ENCODE assay signal across 21 cellular contexts in genomic region chr1:85356130-85356529, GRCh38.
"Had no signal": no experiment of that assay in that cellular context is flagged by ENCODE, and none has a peak within 500 bp of the region (broad histone marks: within the 10 kb centered on the region; RNA-seq: fewer than 3 reads in every experiment).

No MANE protein-coding gene starts in this region.

- H3K27ac ChIP-seq: gastrocnemius medialis, right atrium auricular region, skin epidermis, suprapubic skin, transverse colon, uterus had no signal

- ATAC-seq: activated CD8-positive, alpha-beta memory T cell treated with anti-CD3 and anti-CD28 coated beads, Interleukin-2, amount 10 ng/mL, durations not matched to agents 7 days and 5 days; esophagus mucosa; gastrocnemius medialis; left ventricle myocardium superior; stimulated activated naive CD8-positive, alpha-beta T cell treated with anti-CD3 and anti-CD28 coated beads, Interleukin-15, amount 100 ng/mL, for 72 hours had no signal

- H3K27ac Mint-ChIP-seq: activated CD4-positive, alpha-beta memory T cell treated with anti-CD3 and anti-CD28 coated beads, Interleukin-2, amount 10 ng/mL, durations not matched to agents 7 days and 5 days; activated CD8-positive, alpha-beta memory T cell treated with anti-CD3 and anti-CD28 coated beads, Interleukin-2, amount 10 ng/mL, durations not matched to agents 7 days and 5 days; activated naive CD8-positive, alpha-beta T cell treated with anti-CD3 and anti-CD28 coated beads for 36 hours; progenitor cell of endocrine pancreas; stimulated activated naive CD8-positive, alpha-beta T cell treated with anti-CD3 and anti-CD28 coated beads, Interleukin-15, amount 100 ng/mL, for 72 hours had no signal

- H3K4me1 Mint-ChIP-seq: activated CD4-positive, alpha-beta memory T cell treated with anti-CD3 and anti-CD28 coated beads, Interleukin-2, amount 10 ng/mL, durations not matched to agents 7 days and 5 days; activated CD8-positive, alpha-beta memory T cell treated with anti-CD3 and anti-CD28 coated beads, Interleukin-2, amount 10 ng/mL, durations not matched to agents 7 days and 5 days; activated naive CD8-positive, alpha-beta T cell treated with anti-CD3 and anti-CD28 coated beads for 36 hours; stimulated activated naive CD8-positive, alpha-beta T cell treated with anti-CD3 and anti-CD28 coated beads, Interleukin-15, amount 100 ng/mL, for 72 hours had no signal

- H3K9me3 Mint-ChIP-seq: activated CD4-positive, alpha-beta memory T cell treated with anti-CD3 and anti-CD28 coated beads, Interleukin-2, amount 10 ng/mL, durations not matched to agents 7 days and 5 days; activated naive CD8-positive, alpha-beta T cell treated with anti-CD3 and anti-CD28 coated beads for 36 hours; stimulated activated naive CD8-positive, alpha-beta T cell treated with anti-CD3 and anti-CD28 coated beads, Interleukin-15, amount 100 ng/mL, for 72 hours had no signal

- H3K4me1 ChIP-seq: suprapubic skin, uterus had no signal

- H3K36me3 ChIP-seq: gastrocnemius medialis, right atrium auricular region, suprapubic skin, transverse colon, uterus had no signal

- H3K36me3 Mint-ChIP-seq: activated CD8-positive, alpha-beta memory T cell treated with anti-CD3 and anti-CD28 coated beads, Interleukin-2, amount 10 ng/mL, durations not matched to agents 7 days and 5 days; activated naive CD8-positive, alpha-beta T cell treated with anti-CD3 and anti-CD28 coated beads for 36 hours had no signal

- H3K9me3 ChIP-seq: gastrocnemius medialis, right atrium auricular region, suprapubic skin, transverse colon, uterus had no signal

- H3K4me3 Mint-ChIP-seq: activated CD4-positive, alpha-beta memory T cell treated with anti-CD3 and anti-CD28 coated beads, Interleukin-2, amount 10 ng/mL, durations not matched to agents 7 days and 5 days; activated CD8-positive, alpha-beta memory T cell treated with anti-CD3 and anti-CD28 coated beads, Interleukin-2, amount 10 ng/mL, durations not matched to agents 7 days and 5 days; activated naive CD8-positive, alpha-beta T cell treated with anti-CD3 and anti-CD28 coated beads for 36 hours; stimulated activated naive CD8-positive, alpha-beta T cell treated with anti-CD3 and anti-CD28 coated beads, Interleukin-15, amount 100 ng/mL, for 72 hours had no signal

- H3K27me3 Mint-ChIP-seq: progenitor cell of endocrine pancreas; stimulated activated naive CD8-positive, alpha-beta T cell treated with anti-CD3 and anti-CD28 coated beads, Interleukin-15, amount 100 ng/mL, for 72 hours had no signal

- H3K4me3 ChIP-seq: gastrocnemius medialis, right atrium auricular region, skin epidermis, suprapubic skin, transverse colon, uterus had no signal

- H3K27me3 ChIP-seq: gastrocnemius medialis, right atrium auricular region, suprapubic skin, transverse colon, uterus had no signal

- DNase-seq: activated CD4-positive, alpha-beta memory T cell treated with anti-CD3 and anti-CD28 coated beads, Interleukin-2, amount 10 ng/mL, durations not matched to agents 7 days and 5 days; activated CD4-positive, alpha-beta T cell treated with anti-CD3 and anti-CD28 coated beads for 48 hours; activated CD4-positive, CD25-positive, alpha-beta regulatory T cell; activated CD8-positive, alpha-beta memory T cell treated with anti-CD3 and anti-CD28 coated beads, Interleukin-2, amount 10 ng/mL, durations not matched to agents 7 days and 5 days; activated naive CD8-positive, alpha-beta T cell treated with anti-CD3 and anti-CD28 coated beads for 36 hours; amniotic stem cell; effector CD8-positive, alpha-beta T cell; gastrocnemius medialis; head of caudate nucleus; left ventricle myocardium superior; occipital lobe; stimulated activated CD4-positive, alpha-beta T cell treated with anti-CD3 and anti-CD28 coated beads, Interleukin-15, amount 100 ng/mL, for 24 hours; stimulated activated CD4-positive, alpha-beta T cell treated with anti-CD3 and anti-CD28 coated beads, Interleukin-4, amount 100 ng/mL, for 1 hour; stimulated activated naive CD8-positive, alpha-beta T cell treated with anti-CD3 and anti-CD28 coated beads, Interleukin-15, amount 100 ng/mL, for 72 hours; transverse colon; uterus had no signal
